Comparison of ENCODE assay signal across 8 cellular contexts in the genomic region with DNA sequence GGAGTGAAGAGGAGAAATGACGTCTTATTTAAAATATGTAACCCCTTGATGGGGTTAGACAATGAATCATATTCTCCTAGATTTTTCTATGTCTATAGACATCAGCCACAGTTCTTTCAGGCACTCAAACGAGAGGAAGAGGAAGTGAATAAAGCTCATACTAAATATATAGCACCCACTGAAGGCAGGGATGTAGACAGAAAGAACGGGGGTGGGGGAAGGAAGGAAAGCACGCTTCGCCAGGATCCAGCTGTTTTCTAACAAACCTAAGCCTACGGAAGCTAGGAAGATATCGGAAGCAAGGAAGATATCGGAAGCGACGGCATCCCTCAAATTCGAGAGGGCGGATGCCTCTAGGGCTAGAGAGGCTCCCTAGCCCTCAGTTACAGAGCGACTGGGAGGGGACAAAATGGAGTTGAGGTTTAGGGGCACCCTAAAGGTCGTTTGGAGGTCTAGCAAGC. TPM values are rescaled to one million over a fixed set of nuclear protein-coding genes. Genes with fewer than 3 reads are reported as not detected.
DNase-seq lines count a peak whose midpoint lies in the region; ATAC-seq and TF ChIP-seq lines count a peak whose summit lies in the region.

No MANE protein-coding gene starts in this region.

- CTCF ChIA-PET in WTC11 (lab: Charles Lee) = interaction anchor here (1.8 kb wide), 1 partner anchor 19 kb away, joined by 5 read pairs; no protein-coding TSS in a partner anchor

- TF ChIP-seq POLR2A in vagina (IDR thresholded peaks at IDR 0.05) = no peak

- H3K9me3 ChIP-seq in DOHH2 (ENCODE audit: control insufficient read depth, insufficient read depth, low read length) (no peaks in the 10 kb centered on the region), endodermal cell (ENCODE audit: control insufficient read depth, low read length) (no peaks in the 10 kb centered on the region), muscle layer of duodenum (ENCODE audit: control insufficient read depth in 1 of 2, low read length in 2 of 2) (no peaks in the 10 kb centered on the region), vagina (no peaks in the 10 kb centered on the region)

- H3K4me1 ChIP-seq in DOHH2 (ENCODE audit: control insufficient read depth, low read length) (peaks cover 46% of the 10 kb centered on the region), endodermal cell (ENCODE audit: control insufficient read depth, insufficient read depth, low read length) (no peaks in the 10 kb centered on the region), muscle layer of duodenum (ENCODE audit: control insufficient read depth in 1 of 2, insufficient read depth in 2 of 2, low read length in 2 of 2) (peaks cover 0 to 7% of the 10 kb centered on the region in 2 donors), vagina (no peaks in the 10 kb centered on the region)

- peak; percentile 8 for DNase-seq in Jurkat, Clone E6-1 (ENCODE audit: low read depth, low spot score)
- DNase-seq in WTC11 (ENCODE audit: low spot score) = no peak
- DNase-seq in endodermal cell = no peak
- DNase-seq in vagina (ENCODE audit: extremely low spot score in 2 of 2) = no peak
- DNase-seq in NCI-H774 (lab: John Stamatoyannopoulos, UW) = no peak

- H3K4me3 Mint-ChIP-seq in WTC11 (peak overlapping the region; percentile 95), endodermal cell (peak overlapping the region; percentile 97)

- H4K20me1 ChIP-seq in DOHH2 (ENCODE audit: control insufficient read depth, insufficient read depth, low read depth, low read length) = peaks cover 5% of the 10 kb centered on the region; the same call in 1 of the 2 replicates

- POLR2A ChIA-PET in WTC11 (lab: Charles Lee) = no interaction called here

- peak overlapping the region; percentile 88 for H3K4me3 ChIP-seq in DOHH2 (ENCODE audit: low read length)
- H3K4me3 ChIP-seq in Jurkat, Clone E6-1 (ENCODE audit: low read length) = peak overlapping the region; percentile 80
- H3K4me3 ChIP-seq in endodermal cell (ENCODE audit: low read length) = peak overlapping the region; percentile 94
- peak overlapping the region; percentile 84 for H3K4me3 ChIP-seq in muscle layer of duodenum (ENCODE audit: low read depth in 1 of 2, low read length in 2 of 2)
- H3K4me3 ChIP-seq in vagina = peak overlapping the region; percentile 55 to 58

- no peaks in the 10 kb centered on the region for H3K27me3 Mint-ChIP-seq in WTC11 (ENCODE audit: low read depth)
- peaks cover 25% of the 10 kb centered on the region for H3K27me3 Mint-ChIP-seq in endodermal cell (ENCODE audit: insufficient read depth)

- WGBS in endodermal cell (ENCODE audit: insufficient coverage in 1 of 2, insufficient read length in 1 of 2), 2 experiments = 0% methylated on average over 14 of the region's 14 CpGs; no CpG with 5 or more reads in 1 of the 2 experiments

- peaks cover 36% of the 10 kb centered on the region for H3K36me3 ChIP-seq in DOHH2 (ENCODE audit: control insufficient read depth, low read length)
- H3K36me3 ChIP-seq in endodermal cell (ENCODE audit: control insufficient read depth, insufficient read depth, low read length) = no peaks in the 10 kb centered on the region
- H3K36me3 ChIP-seq in muscle layer of duodenum (ENCODE audit: control insufficient read depth in 1 of 2, insufficient read depth in 2 of 2, low read length in 2 of 2) = peaks cover 0 to 4% of the 10 kb centered on the region in 2 donors
- H3K36me3 ChIP-seq in vagina = no peaks in the 10 kb centered on the region

- H3K36me3 Mint-ChIP-seq in WTC11 = peaks cover 8% of the 10 kb centered on the region
- H3K36me3 Mint-ChIP-seq in endodermal cell (ENCODE audit: low read depth) = peaks cover 6% of the 10 kb centered on the region

- ATAC-seq in GM21528 (IDR thresholded peaks at IDR 0.05; ENCODE audit: low FRiP score, unreplicated experiment) (peak; percentile 37), WTC11 (peak; percentile 45)

- H3K9me2 ChIP-seq in DOHH2 (replicated peaks; ENCODE audit: control insufficient read depth, low read length) = no peaks in the 10 kb centered on the region

- H3K27me3 ChIP-seq in DOHH2 (ENCODE audit: control insufficient read depth, low read length) (no peaks in the 10 kb centered on the region), endodermal cell (ENCODE audit: control insufficient read depth, insufficient read depth, low read length, poor library complexity, severe bottlenecking) (no peaks in the 10 kb centered on the region), muscle layer of duodenum (ENCODE audit: low read depth, low read length) (no peaks in the 10 kb centered on the region), vagina (no peaks in the 10 kb centered on the region)

- H3K4me2 ChIP-seq in DOHH2 (ENCODE audit: low read length) = peak overlapping the region; percentile 76

- H3K27ac ChIP-seq in DOHH2 (ENCODE audit: low read depth, low read length) = peak overlapping the region; percentile 78
- peak overlapping the region; percentile 38 for H3K27ac ChIP-seq in endodermal cell (ENCODE audit: low read depth, low read length)
- peak overlapping the region; percentile 90 for H3K27ac ChIP-seq in muscle layer of duodenum (ENCODE audit: low read length)
- peak overlapping the region; percentile 73 for H3K27ac ChIP-seq in vagina

- peaks cover 3% of the 10 kb centered on the region; the same call in 1 of the 2 replicates for H3K9me3 Mint-ChIP-seq in WTC11
- H3K9me3 Mint-ChIP-seq in endodermal cell = no peaks in the 10 kb centered on the region

- H3K9ac ChIP-seq in endodermal cell (ENCODE audit: extremely low read depth, low read length, poor library complexity, severe bottlenecking) = peak overlapping the region; percentile 44

- H3F3A ChIP-seq in DOHH2 (ENCODE audit: control insufficient read depth, insufficient read depth) = no peaks in the 10 kb centered on the region

- H3K27ac Mint-ChIP-seq in WTC11 (peak overlapping the region; percentile 95), endodermal cell (peak overlapping the region; percentile 98)

- H3K79me2 ChIP-seq in DOHH2 (ENCODE audit: control insufficient read depth, low read length) = peaks cover 57% of the 10 kb centered on the region

- H3K4me1 Mint-ChIP-seq in WTC11 (peaks cover 16% of the 10 kb centered on the region), endodermal cell (peaks cover 13% of the 10 kb centered on the region)

- TF ChIP-seq CTCF in DOHH2 (IDR thresholded peaks at IDR 0.05; ENCODE audit: low read depth, low read length, poor library complexity, severe bottlenecking) (no peak), WTC11 (IDR thresholded peaks at IDR 0.05) (no peak), endodermal cell (conservative IDR thresholded peaks at IDR 0.05) (no peak), vagina (IDR thresholded peaks at IDR 0.05) (no peak)

- intact Hi-C loops in vagina (cut with DNase I) = no loop called here

TF ChIP-seq in WTC11, 78 proteins besides CTCF, POLR2A, EP300 and RAD21:
- no peak for TF ChIP-seq FOXP1 (CRISPR knock-in tag; IDR thresholded peaks at IDR 0.05; ENCODE audit: borderline replicate concordance)
- TF ChIP-seq HMGA2 (CRISPR knock-in tag; IDR thresholded peaks at IDR 0.05) = no peak
- TF ChIP-seq JUN (CRISPR knock-in tag; IDR thresholded peaks at IDR 0.05) = no peak
- no peak for TF ChIP-seq NFYB (CRISPR knock-in tag; conservative IDR thresholded peaks at IDR 0.05; ENCODE audit: low read depth)
- no peak for TF ChIP-seq ERG (CRISPR knock-in tag; IDR thresholded peaks at IDR 0.05)

RNA-seq across cellular contexts. Expression of gene ACSL4, which starts 0.7 kb away (rescaled TPM):
- 30.0 TPM for polyA plus RNA-seq in Jurkat, Clone E6-1 (2012; ENCODE audit: insufficient read depth, insufficient read length)
- total RNA-seq in WTC11 (2021) = 46.7 to 57.7 TPM (median 47.2 TPM) in 3 replicates
- 10 to 100 TPM; 31.3 to 47.9 TPM for total RNA-seq in endodermal cell
- 33.0 TPM for polyA plus RNA-seq in endodermal cell (2013, experiment 1 of 2)
- 34.9 TPM for polyA plus RNA-seq in endodermal cell (2013, experiment 2 of 2)
- total RNA-seq in vagina = 39.8 TPM

Comparison
In these comparisons a context has a peak if more than half of its experiments do, and no peak if none do; other contexts are left out.
1. H3K27ac ChIP-seq: peak in every context shown above with its lines; median percentile 90 in muscle layer of duodenum; 78 in DOHH2; 73 in vagina; 38 in endodermal cell.